ENCODE assay signal across 13 cellular contexts in genomic region chr5:172410160-172410559, GRCh38. TPM values are rescaled to one million over a fixed set of nuclear protein-coding genes. Genes with fewer than 3 reads are reported as not detected.
A peak's percentile ranks its signal among the peaks of the same experiment; 100 is the strongest.
DNase-seq lines count a peak whose midpoint lies in the region; ATAC-seq and TF ChIP-seq lines count a peak whose summit lies in the region.
"Had no signal": no experiment of that assay in that cellular context is flagged by ENCODE, and none has a peak within 500 bp of the region (broad histone marks: within the 10 kb centered on the region; RNA-seq: fewer than 3 reads in every experiment).

No MANE protein-coding gene starts in this region.

- H3K27ac ChIP-seq in thymus (ENCODE audit: low read depth), result peak overlapping the region; percentile 11

- H3K27me3 ChIP-seq in thymus (ENCODE audit: control insufficient read depth, insufficient read depth), result no peaks in the 10 kb centered on the region

- TF ChIP-seq CTCF in fibroblast of pulmonary artery (IDR thresholded peaks at IDR 0.05; ENCODE audit: low read length, missing control alignments), result no peak

- H3K36me3 ChIP-seq in thymus (ENCODE audit: control insufficient read depth, insufficient read depth), result no peaks in the 10 kb centered on the region

- 52% methylated on average over 4 of the region's 4 CpGs for WGBS in thymus

- no peaks in the 10 kb centered on the region for H3K4me1 ChIP-seq in thymus (ENCODE audit: control insufficient read depth, insufficient read depth, low read length)

- ATAC-seq in HG02763 (IDR thresholded peaks at IDR 0.05; ENCODE audit: unreplicated experiment), result no peak
- no peak for ATAC-seq in HG02970 (IDR thresholded peaks at IDR 0.05; ENCODE audit: low FRiP score, unreplicated experiment)

- peak; percentile 39 to 42 for DNase-seq in activated T-cell treated with anti-CD3 and anti-CD28 coated beads, Interleukin-2, amount 50 U/mL, for 48 hours
- DNase-seq in activated T-cell treated with anti-CD3 and anti-CD28 coated beads for 4 hours, result no peak
- peak; percentile 90 for DNase-seq in SIG-M5 treated with dmso at 0.1 percent for 504 hours (lab: John Stamatoyannopoulos, UW; ENCODE audit: unreplicated experiment)
- DNase-seq in fibroblast of pulmonary artery (ENCODE audit: low read depth), result peak; percentile 54
- DNase-seq in cortex of kidney (lab: John Stamatoyannopoulos, UW), result no peak
- DNase-seq: effector CD8-positive, alpha-beta T cell; kidney glomerular epithelial cell; NCI-H2081 treated with DMSO at 0.1 percent for 48 hours; stimulated activated naive CD4-positive, alpha-beta T cell; SW 1271 had no signal

- no peak overlapping the region for H3K4me3 ChIP-seq in fibroblast of pulmonary artery (replicated peaks; ENCODE audit: low read depth, low read length)
- H3K4me3 ChIP-seq in thymus (ENCODE audit: low read length), result no peak overlapping the region

- no peaks in the 10 kb centered on the region for H3K9me3 ChIP-seq in thymus (ENCODE audit: control insufficient read depth)

RNA-seq across cellular contexts. Expression of gene SH3PXD2B, which starts 44.2 kb away (rescaled TPM):
- polyA plus RNA-seq in thymus, result 7.3 TPM

Comparison
In these comparisons a context has a peak if more than half of its experiments do, and no peak if none do; other contexts are left out.
1. DNase-seq: peak in activated T-cell treated with anti-CD3 and anti-CD28 coated beads, Interleukin-2, amount 50 U/mL, for 48 hours (2 of 2), SIG-M5 treated with dmso at 0.1 percent for 504 hours (single experiment) and fibroblast of pulmonary artery (single experiment); none in activated T-cell treated with anti-CD3 and anti-CD28 coated beads for 4 hours (single experiment) and cortex of kidney (single experiment).